ENCODE assay signal across 11 cellular contexts in genomic region chr11:111935331-111936044, GRCh38. TPM values are rescaled to one million over a fixed set of nuclear protein-coding genes. Genes with fewer than 3 reads are reported as not detected.
DNase-seq lines count a peak whose midpoint lies in the region; ATAC-seq and TF ChIP-seq lines count a peak whose summit lies in the region.
"Had no signal": no experiment of that assay in that cellular context is flagged by ENCODE, and none has a peak within 500 bp of the region (broad histone marks: within the 10 kb centered on the region; RNA-seq: fewer than 3 reads in every experiment).

No MANE protein-coding gene starts in this region.

- peaks cover 9% of the 10 kb centered on the region for H3K4me1 ChIP-seq in mucosa of stomach (ENCODE audit: control insufficient read depth, insufficient read depth, low read length)

- H3K27me3 Mint-ChIP-seq in activated T-cell treated with anti-CD3 and anti-CD28 coated beads, Interleukin-2, amount 50 U/mL, for 72 hours (ENCODE audit: low read depth), result no peaks in the 10 kb centered on the region
- peaks cover 3% of the 10 kb centered on the region for H3K27me3 Mint-ChIP-seq in type B pancreatic cell

- peak overlapping the region; percentile 18 for H3K9ac ChIP-seq in mucosa of stomach (ENCODE audit: low read length)

- peaks cover 4 to 5% of the 10 kb centered on the region in 2 donors for H3K36me3 Mint-ChIP-seq in activated T-cell treated with anti-CD3 and anti-CD28 coated beads, Interleukin-2, amount 50 U/mL, for 72 hours (ENCODE audit: insufficient read depth in 2 of 2)
- no peaks in the 10 kb centered on the region for H3K36me3 Mint-ChIP-seq in type B pancreatic cell

- H3K9me3 ChIP-seq in mucosa of stomach (ENCODE audit: control insufficient read depth, low read length), result no peaks in the 10 kb centered on the region

- peak; percentile 13 to 22 for ATAC-seq in activated T-cell treated with anti-CD3 and anti-CD28 coated beads, Interleukin-2, amount 50 U/mL, for 72 hours (replicated peaks in 1 of 2)
- ATAC-seq in HG02623 (IDR thresholded peaks at IDR 0.05; ENCODE audit: unreplicated experiment), result no peak

- H3K27ac ChIP-seq in angular gyrus (ENCODE audit: low read depth, low read length), result peak overlapping the region; percentile 88
- H3K27ac ChIP-seq: C4-2B had no signal

- no peaks in the 10 kb centered on the region for H3K9me3 Mint-ChIP-seq in activated T-cell treated with anti-CD3 and anti-CD28 coated beads, Interleukin-2, amount 50 U/mL, for 72 hours
- H3K9me3 Mint-ChIP-seq in type B pancreatic cell, result no peaks in the 10 kb centered on the region

- H3K4me3 Mint-ChIP-seq in activated T-cell treated with anti-CD3 and anti-CD28 coated beads, Interleukin-2, amount 50 U/mL, for 72 hours, result peak overlapping the region; percentile 89 to 98
- H3K4me3 Mint-ChIP-seq in type B pancreatic cell, result peak overlapping the region; percentile 88

- no peaks in the 10 kb centered on the region for H3K27me3 ChIP-seq in mucosa of stomach (ENCODE audit: control insufficient read depth, insufficient read depth, low read length)

- no peak overlapping the region for H3K4me3 ChIP-seq in mucosa of stomach (ENCODE audit: low read length)

- peak; percentile 10 to 21 for DNase-seq in activated T-cell treated with anti-CD3 and anti-CD28 coated beads, Interleukin-2, amount 50 U/mL, for 72 hours
- no peak for DNase-seq in activated T-cell treated with anti-CD3 and anti-CD28 coated beads for 4 hours
- peak; percentile 27 for DNase-seq in type B pancreatic cell (ENCODE audit: extremely low spot score, unreplicated experiment)
- no peak for DNase-seq in mucosa of gallbladder (ENCODE audit: low spot score)
- DNase-seq in stimulated activated CD4-positive, alpha-beta T cell treated with anti-CD3 and anti-CD28 coated beads, Interleukin-12 subunit alpha, Interleukin-12 subunit beta, amount 100 ng/mL, for 4 hours, result no peak

- no peak for TF ChIP-seq CTCF in type B pancreatic cell (conservative IDR thresholded peaks at IDR 0.05)

- peak overlapping the region; percentile 77 for H3K27ac Mint-ChIP-seq in activated T-cell treated with anti-CD3 and anti-CD28 coated beads, Interleukin-2, amount 50 U/mL, for 72 hours
- H3K27ac Mint-ChIP-seq in type B pancreatic cell, result peak overlapping the region; percentile 7

- H3K36me3 ChIP-seq in mucosa of stomach (ENCODE audit: control insufficient read depth, insufficient read depth, low read length), result no peaks in the 10 kb centered on the region

- peaks cover 73% of the 10 kb centered on the region for H3K4me1 Mint-ChIP-seq in activated T-cell treated with anti-CD3 and anti-CD28 coated beads, Interleukin-2, amount 50 U/mL, for 72 hours (ENCODE audit: low read depth)
- peaks cover 42% of the 10 kb centered on the region for H3K4me1 Mint-ChIP-seq in type B pancreatic cell (ENCODE audit: unreplicated experiment)

RNA-seq across cellular contexts. Expression of gene DIXDC1, which starts 1.7 kb away (rescaled TPM):
- 10 to 100 TPM; 14.8 to 24.7 TPM for total RNA-seq in activated T-cell treated with anti-CD3 and anti-CD28 coated beads, Interleukin-2, amount 50 U/mL, for 72 hours
- total RNA-seq in type B pancreatic cell (ENCODE audit: low replicate concordance), result 4.8 and 22.0 TPM in 2 replicates
- 25.1 TPM for total RNA-seq in mucosa of gallbladder

RNA-seq across cellular contexts. Expression of gene C11orf52, which starts 16.8 kb away (rescaled TPM):
- not detected for total RNA-seq in activated T-cell treated with anti-CD3 and anti-CD28 coated beads, Interleukin-2, amount 50 U/mL, for 72 hours
- total RNA-seq in type B pancreatic cell (ENCODE audit: low replicate concordance) (1.8 and 7.6 TPM in 2 replicates), mucosa of gallbladder (34.4 TPM)
- total RNA-seq: mononuclear cell had no signal

RNA-seq across cellular contexts. Expression of gene HSPB2, which starts 23.0 kb away (rescaled TPM):
- total RNA-seq in activated T-cell treated with anti-CD3 and anti-CD28 coated beads, Interleukin-2, amount 50 U/mL, for 72 hours, result under 1 TPM in 1 of 2 donors, not detected in 1; 0.19 TPM
- not detected in 2 replicates for total RNA-seq in type B pancreatic cell (ENCODE audit: low replicate concordance)
- total RNA-seq in mucosa of gallbladder, result 3.9 TPM
- total RNA-seq: bronchial epithelial cell, mononuclear cell had no signal

RNA-seq across cellular contexts. Expression of gene CRYAB, which starts 23.9 kb away (rescaled TPM):
- not detected for total RNA-seq in activated T-cell treated with anti-CD3 and anti-CD28 coated beads, Interleukin-2, amount 50 U/mL, for 72 hours
- total RNA-seq in type B pancreatic cell (ENCODE audit: low replicate concordance), result 0.48 TPM in 1 of 2 replicates, not detected in the other
- total RNA-seq in mucosa of gallbladder, result 277 TPM
- total RNA-seq: bronchial epithelial cell, mononuclear cell had no signal

RNA-seq across cellular contexts. Expression of gene CFAP68, which starts 56.1 kb away (rescaled TPM):
- total RNA-seq in activated T-cell treated with anti-CD3 and anti-CD28 coated beads, Interleukin-2, amount 50 U/mL, for 72 hours, result 10 to 100 TPM; 24.9 to 32.6 TPM
- total RNA-seq in type B pancreatic cell (ENCODE audit: low replicate concordance) (24.0 and 29.5 TPM in 2 replicates), mucosa of gallbladder (21.8 TPM)

Comparison
In these comparisons a context has a peak if more than half of its experiments do, and no peak if none do; other contexts are left out.
1. DNase-seq: peak in activated T-cell treated with anti-CD3 and anti-CD28 coated beads, Interleukin-2, amount 50 U/mL, for 72 hours (2 of 2) and type B pancreatic cell (single experiment); none in activated T-cell treated with anti-CD3 and anti-CD28 coated beads for 4 hours (single experiment), mucosa of gallbladder (single experiment) and stimulated activated CD4-positive, alpha-beta T cell treated with anti-CD3 and anti-CD28 coated beads, Interleukin-12 subunit alpha, Interleukin-12 subunit beta, amount 100 ng/mL, for 4 hours (single experiment).